Comparison of ENCODE assay signal across 1 cellular context in the genomic region with DNA sequence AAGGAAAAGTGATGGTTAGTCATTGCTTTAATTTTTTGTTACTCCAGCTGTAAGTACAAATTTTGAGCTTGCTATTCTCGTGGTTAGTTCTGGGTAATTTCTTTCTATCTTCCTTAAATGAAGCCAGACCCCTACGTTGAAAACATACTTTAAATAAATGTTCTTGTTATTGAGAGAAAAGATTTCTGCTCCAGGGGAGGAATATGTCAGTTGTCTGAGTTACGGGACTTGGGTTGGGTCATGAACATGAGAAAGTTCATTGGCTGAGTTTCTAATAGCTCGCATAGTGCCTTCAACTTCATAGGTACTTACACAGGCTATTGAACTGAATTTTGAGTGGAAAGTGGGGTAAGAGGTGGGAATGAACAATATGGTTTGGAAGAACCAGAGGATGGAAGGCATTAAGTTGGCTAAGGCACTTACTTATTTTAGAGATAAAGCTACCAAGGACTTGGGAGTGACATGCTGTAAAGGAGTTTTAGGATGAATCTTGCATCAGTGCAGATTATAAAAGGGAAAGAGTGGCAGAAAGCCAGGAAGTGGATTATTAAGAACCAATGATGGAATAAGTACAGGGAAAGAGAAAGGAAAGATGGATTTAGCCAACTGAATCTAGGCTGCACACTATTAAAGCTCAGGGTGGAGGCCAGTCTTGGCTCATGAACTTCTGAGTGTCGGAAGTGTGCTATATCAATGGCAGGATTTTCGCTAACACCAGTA.
TF ChIP-seq lines count a peak whose summit lies in the region.

No MANE protein-coding gene starts in this region.

TF ChIP-seq in K562, 482 proteins besides CTCF, POLR2A, EP300 and RAD21 (continued from another document):
- TF ChIP-seq, protein P1, sequence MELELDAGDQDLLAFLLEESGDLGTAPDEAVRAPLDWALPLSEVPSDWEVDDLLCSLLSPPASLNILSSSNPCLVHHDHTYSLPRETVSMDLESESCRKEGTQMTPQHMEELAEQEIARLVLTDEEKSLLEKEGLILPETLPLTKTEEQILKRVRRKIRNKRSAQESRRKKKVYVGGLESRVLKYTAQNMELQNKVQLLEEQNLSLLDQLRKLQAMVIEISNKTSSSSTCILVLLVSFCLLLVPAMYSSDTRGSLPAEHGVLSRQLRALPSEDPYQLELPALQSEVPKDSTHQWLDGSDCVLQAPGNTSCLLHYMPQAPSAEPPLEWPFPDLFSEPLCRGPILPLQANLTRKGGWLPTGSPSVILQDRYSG (tag; conservative IDR thresholded peaks at IDR 0.05; ENCODE audit: low read depth): no peak
- no peak for TF ChIP-seq FOXJ2 (tag; IDR thresholded peaks at IDR 0.05)
- peak; percentile 88 for TF ChIP-seq NFXL1 (CRISPR knock-in tag; IDR thresholded peaks at IDR 0.05)
- 0 out of 2 replicates have a peak, but pooled peaks have one; percentile 52 for TF ChIP-seq OTX1 (CRISPR knock-in tag; IDR thresholded peaks at IDR 0.05)
- TF ChIP-seq ZBTB17 (CRISPR knock-in tag; IDR thresholded peaks at IDR 0.05): peak; percentile 19; the same call in 1 of the 2 replicates
- TF ChIP-seq, protein P2, sequence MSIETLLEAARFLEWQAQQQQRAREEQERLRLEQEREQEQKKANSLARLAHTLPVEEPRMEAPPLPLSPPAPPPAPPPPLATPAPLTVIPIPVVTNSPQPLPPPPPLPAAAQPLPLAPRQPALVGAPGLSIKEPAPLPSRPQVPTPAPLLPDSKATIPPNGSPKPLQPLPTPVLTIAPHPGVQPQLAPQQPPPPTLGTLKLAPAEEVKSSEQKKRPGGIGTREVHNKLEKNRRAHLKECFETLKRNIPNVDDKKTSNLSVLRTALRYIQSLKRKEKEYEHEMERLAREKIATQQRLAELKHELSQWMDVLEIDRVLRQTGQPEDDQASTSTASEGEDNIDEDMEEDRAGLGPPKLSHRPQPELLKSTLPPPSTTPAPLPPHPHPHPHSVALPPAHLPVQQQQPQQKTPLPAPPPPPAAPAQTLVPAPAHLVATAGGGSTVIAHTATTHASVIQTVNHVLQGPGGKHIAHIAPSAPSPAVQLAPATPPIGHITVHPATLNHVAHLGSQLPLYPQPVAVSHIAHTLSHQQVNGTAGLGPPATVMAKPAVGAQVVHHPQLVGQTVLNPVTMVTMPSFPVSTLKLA (conservative IDR thresholded peaks at IDR 0.05): 0 out of 4 replicates have a peak, but pooled peaks of 1 of the 2 experiments have one; percentile 24
- TF ChIP-seq CHD2 (IDR thresholded peaks at IDR 0.05; ENCODE audit: low read depth, low read length): no peak
- TF ChIP-seq MAZ (CRISPR knock-in tag; conservative IDR thresholded peaks at IDR 0.05 in 1 of 2, IDR thresholded peaks at IDR 0.05 in 1 of 2): 0 out of 4 replicates have a peak, but pooled peaks of 1 of the 2 experiments have one; percentile 11
- no peak; the same call in 1 of the 2 replicates for TF ChIP-seq HNRNPUL1 (IDR thresholded peaks at IDR 0.05; ENCODE audit: low read length)
- TF ChIP-seq, protein P3, sequence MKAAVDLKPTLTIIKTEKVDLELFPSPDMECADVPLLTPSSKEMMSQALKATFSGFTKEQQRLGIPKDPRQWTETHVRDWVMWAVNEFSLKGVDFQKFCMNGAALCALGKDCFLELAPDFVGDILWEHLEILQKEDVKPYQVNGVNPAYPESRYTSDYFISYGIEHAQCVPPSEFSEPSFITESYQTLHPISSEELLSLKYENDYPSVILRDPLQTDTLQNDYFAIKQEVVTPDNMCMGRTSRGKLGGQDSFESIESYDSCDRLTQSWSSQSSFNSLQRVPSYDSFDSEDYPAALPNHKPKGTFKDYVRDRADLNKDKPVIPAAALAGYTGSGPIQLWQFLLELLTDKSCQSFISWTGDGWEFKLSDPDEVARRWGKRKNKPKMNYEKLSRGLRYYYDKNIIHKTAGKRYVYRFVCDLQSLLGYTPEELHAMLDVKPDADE (conservative IDR thresholded peaks at IDR 0.05; ENCODE audit: control insufficient read depth, low read depth, low read length): no peak
- TF ChIP-seq, protein P4, sequence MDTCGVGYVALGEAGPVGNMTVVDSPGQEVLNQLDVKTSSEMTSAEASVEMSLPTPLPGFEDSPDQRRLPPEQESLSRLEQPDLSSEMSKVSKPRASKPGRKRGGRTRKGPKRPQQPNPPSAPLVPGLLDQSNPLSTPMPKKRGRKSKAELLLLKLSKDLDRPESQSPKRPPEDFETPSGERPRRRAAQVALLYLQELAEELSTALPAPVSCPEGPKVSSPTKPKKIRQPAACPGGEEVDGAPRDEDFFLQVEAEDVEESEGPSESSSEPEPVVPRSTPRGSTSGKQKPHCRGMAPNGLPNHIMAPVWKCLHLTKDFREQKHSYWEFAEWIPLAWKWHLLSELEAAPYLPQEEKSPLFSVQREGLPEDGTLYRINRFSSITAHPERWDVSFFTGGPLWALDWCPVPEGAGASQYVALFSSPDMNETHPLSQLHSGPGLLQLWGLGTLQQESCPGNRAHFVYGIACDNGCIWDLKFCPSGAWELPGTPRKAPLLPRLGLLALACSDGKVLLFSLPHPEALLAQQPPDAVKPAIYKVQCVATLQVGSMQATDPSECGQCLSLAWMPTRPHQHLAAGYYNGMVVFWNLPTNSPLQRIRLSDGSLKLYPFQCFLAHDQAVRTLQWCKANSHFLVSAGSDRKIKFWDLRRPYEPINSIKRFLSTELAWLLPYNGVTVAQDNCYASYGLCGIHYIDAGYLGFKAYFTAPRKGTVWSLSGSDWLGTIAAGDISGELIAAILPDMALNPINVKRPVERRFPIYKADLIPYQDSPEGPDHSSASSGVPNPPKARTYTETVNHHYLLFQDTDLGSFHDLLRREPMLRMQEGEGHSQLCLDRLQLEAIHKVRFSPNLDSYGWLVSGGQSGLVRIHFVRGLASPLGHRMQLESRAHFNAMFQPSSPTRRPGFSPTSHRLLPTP (IDR thresholded peaks at IDR 0.05; ENCODE audit: borderline replicate concordance, extremely low read depth, insufficient read length): no peak
- no peak for TF ChIP-seq RCOR1 (IDR thresholded peaks at IDR 0.05; ENCODE audit: borderline replicate concordance in 1 of 2, low read depth in 2 of 2, low read length in 2 of 2)
- no peak for TF ChIP-seq PRPF4 (IDR thresholded peaks at IDR 0.05; ENCODE audit: insufficient read depth, low read depth, low read length, poor library complexity, severe bottlenecking)
- TF ChIP-seq CHCHD3 (CRISPR knock-in tag; IDR thresholded peaks at IDR 0.05): 0 out of 2 replicates have a peak, but pooled peaks have one; percentile 13
- TF ChIP-seq HNRNPL (IDR thresholded peaks at IDR 0.05; ENCODE audit: low read depth, low read length): peak; percentile 64; the same call in 1 of the 2 replicates
- 0 out of 2 replicates have a peak, but pooled peaks have one; percentile 20 for TF ChIP-seq HLTF (IDR thresholded peaks at IDR 0.05)
- peak in 1 of 2 experiments; percentile 39; a peak in 1 of 4 replicates for TF ChIP-seq SRF (CRISPR knock-in tag; IDR thresholded peaks at IDR 0.05)
- no peak for TF ChIP-seq STAT5B (CRISPR knock-in tag; IDR thresholded peaks at IDR 0.05)
- TF ChIP-seq ZNF324 (CRISPR knock-in tag; IDR thresholded peaks at IDR 0.05): peak; percentile 39; the same call in 1 of the 2 replicates
- TF ChIP-seq ZNF77 (CRISPR knock-in tag; IDR thresholded peaks at IDR 0.05): no peak
- TF ChIP-seq, protein P5, sequence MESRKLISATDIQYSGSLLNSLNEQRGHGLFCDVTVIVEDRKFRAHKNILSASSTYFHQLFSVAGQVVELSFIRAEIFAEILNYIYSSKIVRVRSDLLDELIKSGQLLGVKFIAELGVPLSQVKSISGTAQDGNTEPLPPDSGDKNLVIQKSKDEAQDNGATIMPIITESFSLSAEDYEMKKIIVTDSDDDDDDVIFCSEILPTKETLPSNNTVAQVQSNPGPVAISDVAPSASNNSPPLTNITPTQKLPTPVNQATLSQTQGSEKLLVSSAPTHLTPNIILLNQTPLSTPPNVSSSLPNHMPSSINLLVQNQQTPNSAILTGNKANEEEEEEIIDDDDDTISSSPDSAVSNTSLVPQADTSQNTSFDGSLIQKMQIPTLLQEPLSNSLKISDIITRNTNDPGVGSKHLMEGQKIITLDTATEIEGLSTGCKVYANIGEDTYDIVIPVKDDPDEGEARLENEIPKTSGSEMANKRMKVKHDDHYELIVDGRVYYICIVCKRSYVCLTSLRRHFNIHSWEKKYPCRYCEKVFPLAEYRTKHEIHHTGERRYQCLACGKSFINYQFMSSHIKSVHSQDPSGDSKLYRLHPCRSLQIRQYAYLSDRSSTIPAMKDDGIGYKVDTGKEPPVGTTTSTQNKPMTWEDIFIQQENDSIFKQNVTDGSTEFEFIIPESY (CRISPR knock-in tag; IDR thresholded peaks at IDR 0.05): no peak
- peak; percentile 40 for TF ChIP-seq ASH1L (IDR thresholded peaks at IDR 0.05; ENCODE audit: borderline replicate concordance, low read depth, partially characterized antibody)
- TF ChIP-seq, protein P6, sequence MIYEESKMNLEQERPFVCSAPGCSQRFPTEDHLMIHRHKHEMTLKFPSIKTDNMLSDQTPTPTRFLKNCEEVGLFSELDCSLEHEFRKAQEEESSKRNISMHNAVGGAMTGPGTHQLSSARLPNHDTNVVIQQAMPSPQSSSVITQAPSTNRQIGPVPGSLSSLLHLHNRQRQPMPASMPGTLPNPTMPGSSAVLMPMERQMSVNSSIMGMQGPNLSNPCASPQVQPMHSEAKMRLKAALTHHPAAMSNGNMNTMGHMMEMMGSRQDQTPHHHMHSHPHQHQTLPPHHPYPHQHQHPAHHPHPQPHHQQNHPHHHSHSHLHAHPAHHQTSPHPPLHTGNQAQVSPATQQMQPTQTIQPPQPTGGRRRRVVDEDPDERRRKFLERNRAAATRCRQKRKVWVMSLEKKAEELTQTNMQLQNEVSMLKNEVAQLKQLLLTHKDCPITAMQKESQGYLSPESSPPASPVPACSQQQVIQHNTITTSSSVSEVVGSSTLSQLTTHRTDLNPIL (CRISPR knock-in tag; IDR thresholded peaks at IDR 0.05): no peak
- no peak for TF ChIP-seq NCOA4 (IDR thresholded peaks at IDR 0.05; ENCODE audit: partially characterized antibody)
- TF ChIP-seq, protein P7, sequence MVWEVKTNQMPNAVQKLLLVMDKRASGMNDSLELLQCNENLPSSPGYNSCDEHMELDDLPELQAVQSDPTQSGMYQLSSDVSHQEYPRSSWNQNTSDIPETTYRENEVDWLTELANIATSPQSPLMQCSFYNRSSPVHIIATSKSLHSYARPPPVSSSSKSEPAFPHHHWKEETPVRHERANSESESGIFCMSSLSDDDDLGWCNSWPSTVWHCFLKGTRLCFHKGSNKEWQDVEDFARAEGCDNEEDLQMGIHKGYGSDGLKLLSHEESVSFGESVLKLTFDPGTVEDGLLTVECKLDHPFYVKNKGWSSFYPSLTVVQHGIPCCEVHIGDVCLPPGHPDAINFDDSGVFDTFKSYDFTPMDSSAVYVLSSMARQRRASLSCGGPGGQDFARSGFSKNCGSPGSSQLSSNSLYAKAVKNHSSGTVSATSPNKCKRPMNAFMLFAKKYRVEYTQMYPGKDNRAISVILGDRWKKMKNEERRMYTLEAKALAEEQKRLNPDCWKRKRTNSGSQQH (CRISPR knock-in tag; IDR thresholded peaks at IDR 0.05): 0 out of 2 replicates have a peak, but pooled peaks have one; percentile 87
- TF ChIP-seq, protein P8, sequence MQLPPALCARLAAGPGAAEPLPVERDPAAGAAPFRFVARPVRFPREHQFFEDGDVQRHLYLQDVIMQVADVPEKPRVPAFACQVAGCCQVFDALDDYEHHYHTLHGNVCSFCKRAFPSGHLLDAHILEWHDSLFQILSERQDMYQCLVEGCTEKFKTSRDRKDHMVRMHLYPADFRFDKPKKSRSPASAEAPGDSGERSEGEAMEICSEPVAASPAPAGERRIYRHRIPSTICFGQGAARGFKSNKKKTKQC (CRISPR knock-in tag; IDR thresholded peaks at IDR 0.05): no peak
- TF ChIP-seq CBX1 (IDR thresholded peaks at IDR 0.05; ENCODE audit: low read depth): no peak
- TF ChIP-seq ZNF282 (CRISPR knock-in tag; IDR thresholded peaks at IDR 0.05): no peak
- no peak for TF ChIP-seq NFE2L1 (tag; IDR thresholded peaks at IDR 0.05; ENCODE audit: borderline replicate concordance, low read depth)
- TF ChIP-seq PHB2 (IDR thresholded peaks at IDR 0.05; ENCODE audit: low read depth): no peak
- TF ChIP-seq GTF2E2 (tag; IDR thresholded peaks at IDR 0.05): no peak
- no peak for TF ChIP-seq PTBP1 (IDR thresholded peaks at IDR 0.05; ENCODE audit: low read depth, low read length)
- peak; percentile 71; the same call in 1 of the 2 replicates for TF ChIP-seq ERF (CRISPR knock-in tag; IDR thresholded peaks at IDR 0.05)
- TF ChIP-seq, protein P9, sequence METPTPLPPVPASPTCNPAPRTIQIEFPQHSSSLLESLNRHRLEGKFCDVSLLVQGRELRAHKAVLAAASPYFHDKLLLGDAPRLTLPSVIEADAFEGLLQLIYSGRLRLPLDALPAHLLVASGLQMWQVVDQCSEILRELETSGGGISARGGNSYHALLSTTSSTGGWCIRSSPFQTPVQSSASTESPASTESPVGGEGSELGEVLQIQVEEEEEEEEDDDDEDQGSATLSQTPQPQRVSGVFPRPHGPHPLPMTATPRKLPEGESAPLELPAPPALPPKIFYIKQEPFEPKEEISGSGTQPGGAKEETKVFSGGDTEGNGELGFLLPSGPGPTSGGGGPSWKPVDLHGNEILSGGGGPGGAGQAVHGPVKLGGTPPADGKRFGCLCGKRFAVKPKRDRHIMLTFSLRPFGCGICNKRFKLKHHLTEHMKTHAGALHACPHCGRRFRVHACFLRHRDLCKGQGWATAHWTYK (CRISPR knock-in tag; IDR thresholded peaks at IDR 0.05): 0 out of 2 replicates have a peak, but pooled peaks have one; percentile 26
- TF ChIP-seq POLR2AphosphoS5 (IDR thresholded peaks at IDR 0.05; ENCODE audit: control insufficient read depth, insufficient read depth, low read depth, low read length): peak; percentile 34; the same call in 1 of the 2 replicates
- TF ChIP-seq NELFE (IDR thresholded peaks at IDR 0.05; ENCODE audit: insufficient read depth, insufficient read length): no peak
- peak; percentile 62; the same call in 1 of the 2 replicates for TF ChIP-seq ZNF41 (CRISPR knock-in tag; conservative IDR thresholded peaks at IDR 0.05)
- TF ChIP-seq KDM5B (IDR thresholded peaks at IDR 0.05; ENCODE audit: insufficient replicate concordance, low read depth, low read length): peak; percentile 41
- 0 out of 2 replicates have a peak, but pooled peaks have one; percentile 61 for TF ChIP-seq ZNF561 (CRISPR knock-in tag; conservative IDR thresholded peaks at IDR 0.05)
